In genomic region chr9:130286781-130287428, GRCh38 we compare ENCODE assay signal across 1 cellular context.
TF ChIP-seq lines count a peak whose summit lies in the region.

No MANE protein-coding gene starts in this region.

TF ChIP-seq in H1, 55 proteins besides CTCF, POLR2A, EP300 and RAD21:
- TF ChIP-seq BACH1 (IDR thresholded peaks at IDR 0.05; ENCODE audit: low read length) (no peak), HDAC6 (IDR thresholded peaks at IDR 0.05; ENCODE audit: low read depth, low read length) (no peak), BCL11A (IDR thresholded peaks at IDR 0.05; ENCODE audit: low read depth in 2 of 2, low read length in 2 of 2) (no peak), FOSL1 (IDR thresholded peaks at IDR 0.05; ENCODE audit: insufficient read depth, low read depth, low read length) (no peak), ATF3 (IDR thresholded peaks at IDR 0.05; ENCODE audit: insufficient read depth, low read depth, low read length) (no peak), ZNF274 (IDR thresholded peaks at IDR 0.05; ENCODE audit: borderline replicate concordance, extremely low read depth, low read length) (no peak), CHD2 (IDR thresholded peaks at IDR 0.05; ENCODE audit: low read length) (no peak), SIX5 (IDR thresholded peaks at IDR 0.05; ENCODE audit: low read depth, low read length) (no peak), RFX5 (IDR thresholded peaks at IDR 0.05; ENCODE audit: borderline replicate concordance, low read depth, low read length) (no peak), USF2 (IDR thresholded peaks at IDR 0.05; ENCODE audit: low read length) (no peak), SIN3A (conservative IDR thresholded peaks at IDR 0.05 in 1 of 2, IDR thresholded peaks at IDR 0.05 in 1 of 2; ENCODE audit: low read depth in 1 of 2, low read length in 2 of 2) (no peak), E2F6 (IDR thresholded peaks at IDR 0.05) (no peak), CHD1 (IDR thresholded peaks at IDR 0.05; ENCODE audit: low read depth, low read length) (no peak)
